In the genomic region with DNA sequence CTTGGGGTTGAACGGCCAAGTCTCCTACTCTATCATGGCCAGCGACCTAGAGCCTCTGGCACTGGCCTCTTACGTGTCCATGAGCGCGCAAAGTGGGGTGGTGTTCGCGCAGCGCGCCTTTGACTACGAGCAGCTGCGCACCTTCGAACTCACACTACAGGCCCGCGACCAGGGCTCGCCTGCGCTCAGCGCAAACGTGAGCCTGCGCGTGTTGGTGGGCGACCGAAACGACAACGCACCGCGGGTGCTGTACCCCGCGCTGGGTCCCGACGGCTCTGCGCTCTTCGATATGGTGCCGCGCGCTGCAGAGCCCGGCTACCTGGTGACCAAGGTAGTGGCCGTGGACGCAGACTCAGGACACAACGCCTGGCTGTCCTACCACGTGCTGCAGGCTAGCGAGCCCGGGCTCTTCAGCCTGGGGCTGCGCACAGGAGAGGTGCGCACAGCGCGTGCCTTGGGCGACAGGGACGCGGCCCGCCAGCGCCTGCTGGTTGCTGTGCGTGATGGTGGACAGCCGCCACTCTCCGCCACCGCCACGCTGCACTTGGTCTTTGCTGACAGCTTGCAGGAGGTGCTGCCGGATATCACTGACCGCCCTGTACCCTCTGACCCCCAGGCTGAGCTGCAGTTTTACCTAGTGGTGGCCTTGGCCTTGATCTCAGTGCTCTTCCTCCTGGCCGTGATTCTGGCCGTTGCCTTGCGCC, we compare ENCODE assay signal across 27 cellular contexts. TPM values are rescaled to one million over a fixed set of nuclear protein-coding genes. Genes with fewer than 3 reads are reported as not detected.
DNase-seq lines count a peak whose midpoint lies in the region; ATAC-seq, FAIRE-seq and TF ChIP-seq lines count a peak whose summit lies in the region.
"Had no signal": no experiment of that assay in that cellular context is flagged by ENCODE, and none has a peak within 500 bp of the region (broad histone marks: within the 10 kb centered on the region; RNA-seq: fewer than 3 reads in every experiment).

No MANE protein-coding gene starts in this region.

- peaks cover 5% of the 10 kb centered on the region for H3K79me2 ChIP-seq in astrocyte (ENCODE audit: insufficient read depth, low read length)

- no peak overlapping the region for H2AFZ ChIP-seq in astrocyte (ENCODE audit: low read depth, low read length)

- TF ChIP-seq POLR2A in heart left ventricle (IDR thresholded peaks at IDR 0.05): no peak

- H3K27ac ChIP-seq in heart left ventricle (no peak overlapping the region), astrocyte (ENCODE audit: low read depth, low read length) (no peak overlapping the region), subcutaneous abdominal adipose tissue (ENCODE audit: low read depth, low read length) (no peak overlapping the region)
- H3K27ac ChIP-seq: brain microvascular endothelial cell, epithelial cell of prostate, lower lobe of right lung, transverse colon had no signal

- H3K4me1 ChIP-seq in heart left ventricle (peaks cover 0 to 12% (median 0%) of the 10 kb centered on the region in 12 donors), astrocyte (ENCODE audit: insufficient read depth, low read length) (no peaks in the 10 kb centered on the region), subcutaneous abdominal adipose tissue (ENCODE audit: control insufficient read depth in 5 of 5, insufficient read depth in 5 of 5, low read length in 5 of 5) (peaks cover 0 to 10% (median 6%) of the 10 kb centered on the region in 5 donors)
- H3K4me1 ChIP-seq: HAP-1, lower lobe of right lung, transverse colon had no signal

- no peak for FAIRE-seq in astrocyte (lab: Jason Lieb, UNC)
- FAIRE-seq: kidney had no signal

- TF ChIP-seq CTCF in heart left ventricle (IDR thresholded peaks at IDR 0.05) (no peak), astrocyte (IDR thresholded peaks at IDR 0.05; ENCODE audit: insufficient read depth, low read depth, low read length) (no peak), neural crest cell (conservative IDR thresholded peaks at IDR 0.05) (no peak)

- H3K27me3 ChIP-seq in heart left ventricle (peaks cover 0 to 43% (median 0%) of the 10 kb centered on the region in 9 donors), astrocyte (ENCODE audit: insufficient read depth, low read length) (no peaks in the 10 kb centered on the region), subcutaneous abdominal adipose tissue (ENCODE audit: control insufficient read depth in 5 of 5, insufficient read depth in 4 of 5, low read length in 5 of 5) (peaks cover 0 to 7% (median 6%) of the 10 kb centered on the region in 5 donors)
- H3K27me3 ChIP-seq: brain microvascular endothelial cell had no signal

- no peaks in the 10 kb centered on the region for H4K20me1 ChIP-seq in astrocyte (ENCODE audit: insufficient read depth, low read length)

- H3K9ac ChIP-seq in astrocyte (ENCODE audit: low read length): no peak overlapping the region
- H3K9ac ChIP-seq in subcutaneous abdominal adipose tissue (ENCODE audit: low read length in 5 of 5): no peak overlapping the region

- H3K4me3 ChIP-seq in heart left ventricle (peak overlapping the region in 1 of 12 donors; percentile 4), astrocyte (ENCODE audit: insufficient read depth, low read depth, low read length) (no peak overlapping the region), subcutaneous abdominal adipose tissue (ENCODE audit: low read depth in 1 of 5, low read length in 5 of 5) (peak overlapping the region in 4 of 5 donors; percentile 32 to 60 (median 42))
- H3K4me3 ChIP-seq: HAP-1, lower lobe of right lung, mucosa of descending colon, transverse colon had no signal

- H3K36me3 Mint-ChIP-seq in astrocyte (ENCODE audit: low read depth, unreplicated experiment): peaks cover 20% of the 10 kb centered on the region
- H3K36me3 Mint-ChIP-seq in neural crest cell (ENCODE audit: low read depth): peaks cover 28% of the 10 kb centered on the region

- H3K4me2 ChIP-seq in astrocyte (ENCODE audit: low read length): peak overlapping the region; percentile 31

- peaks cover 0 to 4% (median 0%) of the 10 kb centered on the region in 9 donors for H3K36me3 ChIP-seq in heart left ventricle
- H3K36me3 ChIP-seq in astrocyte (ENCODE audit: insufficient read depth, low read length): no peaks in the 10 kb centered on the region
- no peaks in the 10 kb centered on the region for H3K36me3 ChIP-seq in subcutaneous abdominal adipose tissue (ENCODE audit: control insufficient read depth in 5 of 5, insufficient read depth in 5 of 5, low read length in 5 of 5)
- H3K36me3 ChIP-seq: brain microvascular endothelial cell, HAP-1, lower lobe of right lung, transverse colon had no signal

- H3K27ac Mint-ChIP-seq in astrocyte (ENCODE audit: unreplicated experiment) (no peak overlapping the region), neural crest cell (ENCODE audit: unreplicated experiment) (no peak overlapping the region)
- H3K27ac Mint-ChIP-seq: stimulated activated naive CD8-positive, alpha-beta T cell treated with anti-CD3 and anti-CD28 coated beads, Interleukin-15, amount 100 ng/mL, for 72 hours had no signal

- H3K4me3 Mint-ChIP-seq in astrocyte (ENCODE audit: unreplicated experiment): no peak overlapping the region
- peak overlapping the region; percentile 8 for H3K4me3 Mint-ChIP-seq in neural crest cell
- H3K4me3 Mint-ChIP-seq: stimulated activated naive CD8-positive, alpha-beta T cell treated with anti-CD3 and anti-CD28 coated beads, Interleukin-15, amount 100 ng/mL, for 72 hours had no signal

- H3K27me3 Mint-ChIP-seq in astrocyte (ENCODE audit: low read depth, unreplicated experiment): no peaks in the 10 kb centered on the region
- no peaks in the 10 kb centered on the region for H3K27me3 Mint-ChIP-seq in neural crest cell (ENCODE audit: low read depth)

- intact Hi-C loops in cardiac septum (cut with DNase I) (loop anchor here (5.0 kb wide), 1 partner anchor 42 kb away; the partner anchor contains the start of genes PCDHGA4 and PCDHGB2), heart left ventricle (cut with DNase I) (loop anchor here in 2 of 10 donors (10.0 kb wide), 2 partner anchors 55 to 155 kb away; partner anchors contain the start of genes PCDHB15 (in 1 of the 2) and PCDHGA3 (in 1 of the 2))

- WGBS in heart left ventricle, 4 donors: 30 to 57% (median 34%) methylated on average over 18 to 61 of the region's 61 CpGs

- DNase-seq in cardiac septum (ENCODE audit: low spot score): peak; percentile 46
- no peak for DNase-seq in heart left ventricle
- DNase-seq in astrocyte (ENCODE audit: low read depth): no peak
- DNase-seq in neural crest cell (ENCODE audit: low read depth, low spot score): no peak
- DNase-seq in NCI-H1092 treated with DMSO at 0.1 percent for 48 hours (lab: John Stamatoyannopoulos, UW): no peak
- DNase-seq in AG08395 (ENCODE audit: low spot score): no peak
- no peak for DNase-seq in SIG-M5 treated with dmso at 0.1 percent for 504 hours (lab: John Stamatoyannopoulos, UW; ENCODE audit: unreplicated experiment)
- DNase-seq: activated CD4-positive, alpha-beta T cell treated with anti-CD3 and anti-CD28 coated beads for 4 hours; activated effector memory CD4-positive, alpha-beta T cell treated with anti-CD3 and anti-CD28 coated beads, Interleukin-2, amount 50 U/mL, for 16 hours; activated T-cell treated with anti-CD3 and anti-CD28 coated beads, Interleukin-2, amount 50 U/mL, for 1 hour; brain microvascular endothelial cell; C1 segment of cervical spinal cord; Karpas-422; kidney; lower lobe of right lung; mucosa of descending colon; NCI-H1436 treated with DMSO at 0.1 percent for 48 hours; NCI-H2107; NCI-H446 treated with DMSO at 0.1 percent for 48 hours; stimulated activated naive CD8-positive, alpha-beta T cell treated with anti-CD3 and anti-CD28 coated beads, Interleukin-15, amount 100 ng/mL, for 72 hours; transverse colon had no signal

- H3K4me1 Mint-ChIP-seq in astrocyte (ENCODE audit: low read depth, unreplicated experiment): no peaks in the 10 kb centered on the region
- H3K4me1 Mint-ChIP-seq in neural crest cell: no peaks in the 10 kb centered on the region

- no peak for ATAC-seq in heart left ventricle
- ATAC-seq: lower lobe of right lung; mucosa of descending colon; SK-N-SH treated with all-trans-retinoic acid at 6 μM for 48 hours; stimulated activated naive CD8-positive, alpha-beta T cell treated with anti-CD3 and anti-CD28 coated beads, Interleukin-15, amount 100 ng/mL, for 72 hours had no signal

- peaks cover 0 to 97% (median 59%) of the 10 kb centered on the region in 12 donors for H3K9me3 ChIP-seq in heart left ventricle
- H3K9me3 ChIP-seq in astrocyte (ENCODE audit: insufficient read depth, low read depth, low read length): peaks cover 44% of the 10 kb centered on the region
- peaks cover 29 to 70% (median 54%) of the 10 kb centered on the region in 5 donors for H3K9me3 ChIP-seq in subcutaneous abdominal adipose tissue (ENCODE audit: control insufficient read depth in 5 of 5, low read length in 5 of 5)
- H3K9me3 ChIP-seq: HAP-1 had no signal

- H3K9me3 Mint-ChIP-seq in astrocyte (ENCODE audit: unreplicated experiment): peaks cover 20% of the 10 kb centered on the region
- peaks cover 25% of the 10 kb centered on the region for H3K9me3 Mint-ChIP-seq in neural crest cell

RNA-seq across cellular contexts. Expression of gene PCDHGB5, which starts 2.0 kb away (rescaled TPM):
- total RNA-seq in cardiac septum (13.9 TPM), heart left ventricle (10 to 100 TPM in 3 of 9 donors, 1 to 10 TPM in 6; 5.9 to 15.5 (median 9.9) TPM), astrocyte (1.1 and 2.1 TPM in 2 replicates), neural crest cell (0.91 and 1.5 TPM in 2 replicates)
- 1 to 10 TPM; 4.4 to 5.1 TPM for polyA plus RNA-seq in heart left ventricle
- total RNA-seq: Daoy had no signal

RNA-seq across cellular contexts. Expression of gene PCDHGA9, which starts 2.9 kb away (rescaled TPM):
- total RNA-seq in cardiac septum (9.6 TPM), heart left ventricle (1 to 10 TPM; 2.3 to 9.6 (median 5.3) TPM), astrocyte (0.73 and 0.87 TPM in 2 replicates), neural crest cell (0.72 and 0.86 TPM in 2 replicates)
- polyA plus RNA-seq in heart left ventricle: 1 to 10 TPM; 1.3 to 5.5 TPM
- total RNA-seq: activated CD8-positive, alpha-beta memory T cell treated with anti-CD3 and anti-CD28 coated beads for 36 hours had no signal

RNA-seq across cellular contexts. Expression of gene PCDHGA8, which starts 7.3 kb away (rescaled TPM):
- total RNA-seq in cardiac septum (14.0 TPM), heart left ventricle (10 to 100 TPM in 3 of 9 donors, 1 to 10 TPM in 6; 4.7 to 14.6 (median 8.1) TPM), astrocyte (1.0 and 1.2 TPM in 2 replicates), neural crest cell (0.33 and 0.43 TPM in 2 replicates)
- 1 to 10 TPM in 1 of 2 donors, under 1 TPM in 1; 0.76 to 3.8 TPM for polyA plus RNA-seq in heart left ventricle
- total RNA-seq: activated CD8-positive, alpha-beta memory T cell treated with anti-CD3 and anti-CD28 coated beads for 36 hours had no signal

RNA-seq across cellular contexts. Expression of gene PCDHGB6, which starts 8.1 kb away (rescaled TPM):
- 11.9 TPM for total RNA-seq in cardiac septum
- 10 to 100 TPM in 1 of 9 donors, 1 to 10 TPM in 8; 4.1 to 10.4 (median 6.5) TPM for total RNA-seq in heart left ventricle
- 1 to 10 TPM; 2.3 to 4.5 TPM for polyA plus RNA-seq in heart left ventricle
- 18.4 and 19.9 TPM in 2 replicates for total RNA-seq in astrocyte
- 53.6 and 53.7 TPM in 2 replicates for total RNA-seq in neural crest cell

RNA-seq across cellular contexts. Expression of gene PCDHGB4, which starts 12.2 kb away (rescaled TPM):
- total RNA-seq in cardiac septum (12.5 TPM), heart left ventricle (10 to 100 TPM in 2 of 9 donors, 1 to 10 TPM in 7; 4.5 to 11.9 (median 7.3) TPM), astrocyte (13.6 and 15.7 TPM in 2 replicates), neural crest cell (4.2 and 5.3 TPM in 2 replicates)
- 1 to 10 TPM; 2.0 to 3.8 TPM for polyA plus RNA-seq in heart left ventricle
